Comparison of ENCODE assay signal across 17 cellular contexts in the genomic region with DNA sequence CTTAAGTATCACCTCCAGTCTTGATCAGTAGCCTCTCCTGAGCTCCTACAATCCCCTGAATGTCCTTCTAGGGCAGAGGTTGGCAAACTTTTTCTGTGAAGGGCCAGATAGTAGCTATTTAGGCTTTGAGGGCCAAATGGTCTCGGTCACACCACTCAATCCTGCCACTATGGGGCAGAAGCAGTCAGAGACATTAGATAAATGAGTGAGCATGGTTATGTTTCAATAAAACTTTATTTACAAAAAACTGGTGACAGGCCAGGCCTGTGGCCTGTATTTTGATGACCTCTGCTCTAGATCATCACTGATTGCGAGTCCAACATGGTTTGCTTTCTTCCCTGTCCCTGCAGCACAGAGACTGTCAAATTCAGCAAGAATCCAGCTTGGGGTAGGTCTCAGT. TPM values are rescaled to one million over a fixed set of nuclear protein-coding genes. Genes with fewer than 3 reads are reported as not detected.
DNase-seq lines count a peak whose midpoint lies in the region; ATAC-seq and TF ChIP-seq lines count a peak whose summit lies in the region.
"Had no signal": no experiment of that assay in that cellular context is flagged by ENCODE, and none has a peak within 500 bp of the region (broad histone marks: within the 10 kb centered on the region; RNA-seq: fewer than 3 reads in every experiment).

No MANE protein-coding gene starts in this region.

- peaks cover 8% of the 10 kb centered on the region for H3K79me1 ChIP-seq in mesenchymal stem cell (replicated peaks; ENCODE audit: low read length, poor library complexity, severe bottlenecking)

- peak overlapping the region; percentile 80 for H3K27ac Mint-ChIP-seq in activated T-helper 17 cell treated with anti-CD3 and anti-CD28 coated beads, Interleukin-2, amount 50 U/mL, for 72 hours
- H3K27ac Mint-ChIP-seq: activated naive CD4-positive, alpha-beta T cell treated with anti-CD3 and anti-CD28 coated beads for 36 hours had no signal

- no peak overlapping the region for H2BK120ac ChIP-seq in mesenchymal stem cell (ENCODE audit: low read depth, low read length)

- peak overlapping the region; percentile 66 for H4K8ac ChIP-seq in mesenchymal stem cell (ENCODE audit: low read length)

- no peak overlapping the region for H3K4me3 ChIP-seq in mesenchymal stem cell (ENCODE audit: insufficient read depth in 1 of 2, low read depth in 1 of 2, low read length in 2 of 2)
- no peak overlapping the region for H3K4me3 ChIP-seq in dorsolateral prefrontal cortex
- H3K4me3 ChIP-seq: body of pancreas, gastrocnemius medialis, vagina had no signal

- H3K9me3 ChIP-seq in mesenchymal stem cell (ENCODE audit: control insufficient read depth, low read length), result no peaks in the 10 kb centered on the region
- H3K9me3 ChIP-seq: body of pancreas, gastrocnemius medialis, vagina had no signal

- DNase-seq in NCI-H82 (lab: John Stamatoyannopoulos, UW), result peak; percentile 31
- no peak for DNase-seq in NCI-H82 treated with DMSO at 0.1 percent for 48 hours (lab: John Stamatoyannopoulos, UW; ENCODE audit: unreplicated experiment)
- DNase-seq in HEK293T (ENCODE audit: extremely low spot score), result peak; percentile 23
- DNase-seq in mesenchymal stem cell, result no peak
- no peak for DNase-seq in dorsolateral prefrontal cortex
- DNase-seq in GOT3 (lab: John Stamatoyannopoulos, UW), result no peak
- DNase-seq: activated naive CD4-positive, alpha-beta T cell treated with anti-CD3 and anti-CD28 coated beads for 36 hours; body of pancreas; CD4-positive, alpha-beta T cell; effector memory CD4-positive, alpha-beta T cell; gastrocnemius medialis; NCI-H1694 treated with DMSO at 0.1 percent for 48 hours; NCI-H524 treated with DMSO at 0.1 percent for 48 hours; stimulated activated naive CD4-positive, alpha-beta T cell treated with Interleukin-2 at 50 U/mL for 16 hours had no signal

- POLR2A ChIA-PET in HEK293T (lab: Yijun Ruan, JAX), result no interaction called here

- no peak overlapping the region for H2BK5ac ChIP-seq in mesenchymal stem cell (ENCODE audit: low read depth, low read length, poor library complexity, severe bottlenecking)

- H3K27me3 Mint-ChIP-seq in activated T-helper 17 cell treated with anti-CD3 and anti-CD28 coated beads, Interleukin-2, amount 50 U/mL, for 72 hours, result no peaks in the 10 kb centered on the region
- H3K27me3 Mint-ChIP-seq: CD4-positive, alpha-beta T cell had no signal

- H3K27ac ChIP-seq in mesenchymal stem cell (ENCODE audit: low read length, poor library complexity, severe bottlenecking) (no peak overlapping the region), dorsolateral prefrontal cortex (peak overlapping the region in 8 of 59 donors; percentile 13 to 81 (median 26))
- H3K27ac ChIP-seq: body of pancreas, gastrocnemius medialis, vagina had no signal

- H3K36me3 Mint-ChIP-seq in activated T-helper 17 cell treated with anti-CD3 and anti-CD28 coated beads, Interleukin-2, amount 50 U/mL, for 72 hours (ENCODE audit: low read depth), result peaks cover 48% of the 10 kb centered on the region

- CTCF ChIA-PET in HEK293T (lab: Yijun Ruan, JAX), result interaction anchor here (1.0 to 1.3 kb wide), 3 partner anchors 11 to 101 kb away, joined by 3 to 4 read pairs (median 3); no protein-coding TSS in a partner anchor

- no peaks in the 10 kb centered on the region for H3K27me3 ChIP-seq in mesenchymal stem cell (ENCODE audit: control insufficient read depth in 1 of 2, insufficient read depth in 1 of 2, low read length in 2 of 2)
- no peaks in the 10 kb centered on the region for H3K27me3 ChIP-seq in dorsolateral prefrontal cortex
- H3K27me3 ChIP-seq: body of pancreas, gastrocnemius medialis, vagina had no signal

- ATAC-seq in activated T-helper 17 cell treated with anti-CD3 and anti-CD28 coated beads, Interleukin-2, amount 50 U/mL, for 72 hours (replicated peaks), result no peak
- ATAC-seq in HG03469 (IDR thresholded peaks at IDR 0.05; ENCODE audit: unreplicated experiment), result no peak
- ATAC-seq: body of pancreas, gastrocnemius medialis had no signal

- H2AFZ ChIP-seq in mesenchymal stem cell (ENCODE audit: low read depth, low read length), result no peak overlapping the region

- peaks cover 20% of the 10 kb centered on the region for H3K4me1 Mint-ChIP-seq in activated T-helper 17 cell treated with anti-CD3 and anti-CD28 coated beads, Interleukin-2, amount 50 U/mL, for 72 hours

- no peak for TF ChIP-seq CTCF in dorsolateral prefrontal cortex (IDR thresholded peaks at IDR 0.05 in 54 of 56, conservative IDR thresholded peaks at IDR 0.05 in 2 of 56; ENCODE audit: low read depth in 1 of 56, partially characterized antibody in 56 of 56)

- peaks cover 13% of the 10 kb centered on the region for H3K4me1 ChIP-seq in mesenchymal stem cell (ENCODE audit: control insufficient read depth, insufficient read depth, low read depth, low read length)
- H3K4me1 ChIP-seq: body of pancreas had no signal

- no peak overlapping the region for H3K23ac ChIP-seq in mesenchymal stem cell (ENCODE audit: low read length in 2 of 2)

- no peak overlapping the region for H2BK12ac ChIP-seq in mesenchymal stem cell (ENCODE audit: low read length in 2 of 2)

- no peak overlapping the region for H3K14ac ChIP-seq in mesenchymal stem cell (ENCODE audit: low read length in 2 of 2)

- H3K4me2 ChIP-seq in mesenchymal stem cell (ENCODE audit: low read length, poor library complexity, severe bottlenecking), result no peak overlapping the region

- no peak overlapping the region for H3K9ac ChIP-seq in mesenchymal stem cell (ENCODE audit: low read length)

- H2AK5ac ChIP-seq in mesenchymal stem cell (ENCODE audit: low read length, severe bottlenecking), result no peak overlapping the region

- no peaks in the 10 kb centered on the region for H3K9me3 Mint-ChIP-seq in activated T-helper 17 cell treated with anti-CD3 and anti-CD28 coated beads, Interleukin-2, amount 50 U/mL, for 72 hours
- H3K9me3 Mint-ChIP-seq: activated naive CD4-positive, alpha-beta T cell treated with anti-CD3 and anti-CD28 coated beads for 36 hours; CD4-positive, alpha-beta T cell had no signal

- WGBS in mesenchymal stem cell, result 97% methylated on average over 2 of the region's 2 CpGs

- H3K36me3 ChIP-seq in mesenchymal stem cell (ENCODE audit: control insufficient read depth in 1 of 2, insufficient read depth in 2 of 2, low read depth in 1 of 2, low read length in 2 of 2), result peaks cover 9 to 10% of the 10 kb centered on the region in 2 experiments
- H3K36me3 ChIP-seq: gastrocnemius medialis, vagina had no signal

- intact Hi-C loops in dorsolateral prefrontal cortex (cut with DNase I), result loop anchor here in 1 of 2 donors (5.0 kb wide), 1 partner anchor 36 kb away; the partner anchor contains the start of gene LRP8

- H4K91ac ChIP-seq in mesenchymal stem cell (ENCODE audit: low read length), result no peak overlapping the region

- H2BK15ac ChIP-seq in mesenchymal stem cell (ENCODE audit: low read depth, poor library complexity, severe bottlenecking), result no peak overlapping the region

- H3K18ac ChIP-seq in mesenchymal stem cell (ENCODE audit: low read depth in 1 of 2, low read length in 2 of 2), result no peak overlapping the region

- no peak overlapping the region for H3K4me3 Mint-ChIP-seq in activated T-helper 17 cell treated with anti-CD3 and anti-CD28 coated beads, Interleukin-2, amount 50 U/mL, for 72 hours
- H3K4me3 Mint-ChIP-seq: activated naive CD4-positive, alpha-beta T cell treated with anti-CD3 and anti-CD28 coated beads for 36 hours; CD4-positive, alpha-beta T cell had no signal

- H3K4ac ChIP-seq in mesenchymal stem cell (ENCODE audit: low read depth in 1 of 2, low read length in 2 of 2), result no peak overlapping the region

TF ChIP-seq in HEK293T, 16 proteins besides CTCF, POLR2A, EP300 and RAD21:
- TF ChIP-seq NFRKB (IDR thresholded peaks at IDR 0.05), result no peak
- TF ChIP-seq CTBP1 (IDR thresholded peaks at IDR 0.05; ENCODE audit: borderline replicate concordance), result no peak
- TF ChIP-seq ARNT (IDR thresholded peaks at IDR 0.05), result no peak
- no peak for TF ChIP-seq SP1 (IDR thresholded peaks at IDR 0.05)
- TF ChIP-seq FOXK2 (IDR thresholded peaks at IDR 0.05), result no peak
- TF ChIP-seq FOXM1 (IDR thresholded peaks at IDR 0.05; ENCODE audit: borderline replicate concordance), result no peak
- TF ChIP-seq L3MBTL2 (conservative IDR thresholded peaks at IDR 0.05), result no peak
- no peak for TF ChIP-seq ELF4 (IDR thresholded peaks at IDR 0.05)
- no peak for TF ChIP-seq BHLHE40 (IDR thresholded peaks at IDR 0.05; ENCODE audit: borderline replicate concordance)
- no peak for TF ChIP-seq HDGF (IDR thresholded peaks at IDR 0.05; ENCODE audit: borderline replicate concordance)
- TF ChIP-seq FOXA1 (IDR thresholded peaks at IDR 0.05), result no peak
- TF ChIP-seq PKNOX1 (IDR thresholded peaks at IDR 0.05), result no peak
- TF ChIP-seq TARDBP (IDR thresholded peaks at IDR 0.05), result no peak
- TF ChIP-seq SUZ12 (IDR thresholded peaks at IDR 0.05), result no peak
- TF ChIP-seq ZNF384 (IDR thresholded peaks at IDR 0.05), result no peak
- TF ChIP-seq LEF1 (IDR thresholded peaks at IDR 0.05; ENCODE audit: borderline replicate concordance), result no peak

RNA-seq across cellular contexts. Expression of gene LRP8, which starts 36.3 kb away (rescaled TPM):
- 10 to 100 TPM; 36.0 to 68.1 TPM for total RNA-seq in activated T-helper 17 cell treated with anti-CD3 and anti-CD28 coated beads, Interleukin-2, amount 50 U/mL, for 72 hours
- 19.5 TPM for polyA plus RNA-seq in mesenchymal stem cell (2013, experiment 1 of 2)
- polyA plus RNA-seq in mesenchymal stem cell (2013, experiment 2 of 2), result 17.4 TPM
- total RNA-seq in dorsolateral prefrontal cortex, result 10 to 100 TPM; 20.5 to 77.6 (median 37.9) TPM

RNA-seq across cellular contexts. Expression of gene MAGOH, which starts 53.3 kb away (rescaled TPM):
- 10 to 100 TPM; 49.6 to 83.9 TPM for total RNA-seq in activated T-helper 17 cell treated with anti-CD3 and anti-CD28 coated beads, Interleukin-2, amount 50 U/mL, for 72 hours
- 53.3 TPM for polyA plus RNA-seq in mesenchymal stem cell (2013, experiment 1 of 2)
- 54.6 TPM for polyA plus RNA-seq in mesenchymal stem cell (2013, experiment 2 of 2)
- 10 to 100 TPM; 14.8 to 34.2 (median 24.6) TPM for total RNA-seq in dorsolateral prefrontal cortex

Comparison
In these comparisons a context has a peak if more than half of its experiments do, and no peak if none do; other contexts are left out.
1. DNase-seq: peak in NCI-H82 (single experiment) and HEK293T (single experiment); none in NCI-H82 treated with DMSO at 0.1 percent for 48 hours (single experiment), mesenchymal stem cell (single experiment), dorsolateral prefrontal cortex (0 of 10) and GOT3 (single experiment).